ENCODE assay signal across 8 cellular contexts in genomic region chr9:84397151-84397728, GRCh38. TPM values are rescaled to one million over a fixed set of nuclear protein-coding genes. Genes with fewer than 3 reads are reported as not detected.
DNase-seq lines count a peak whose midpoint lies in the region; ATAC-seq and TF ChIP-seq lines count a peak whose summit lies in the region.

No MANE protein-coding gene starts in this region.

- TF ChIP-seq EP300 in upper lobe of left lung (IDR thresholded peaks at IDR 0.05) = no peak

- no peaks in the 10 kb centered on the region for H3K4me1 Mint-ChIP-seq in activated naive CD4-positive, alpha-beta T cell treated with anti-CD3 and anti-CD28 coated beads, Interleukin-2, amount 10 ng/mL, durations not matched to agents 7 days and 5 days
- peaks cover 3% of the 10 kb centered on the region for H3K4me1 Mint-ChIP-seq in glutamatergic neuron (ENCODE audit: low read depth, unreplicated experiment)

- H2AFZ ChIP-seq in trophoblast cell (ENCODE audit: insufficient read depth, low read length, poor library complexity) = peak overlapping the region; percentile 43

- H2AK5ac ChIP-seq in trophoblast cell (ENCODE audit: low read length) = no peak overlapping the region

- no peak overlapping the region for H3K18ac ChIP-seq in trophoblast cell (ENCODE audit: low read length)

- H4K8ac ChIP-seq in trophoblast cell (ENCODE audit: low read depth, low read length) = peak overlapping the region; percentile 2

- no peak overlapping the region for H4K12ac ChIP-seq in trophoblast cell (ENCODE audit: low read depth, low read length)

- peak overlapping the region; percentile 28 for H3K4me2 ChIP-seq in trophoblast cell (ENCODE audit: low read length)

- no peak overlapping the region for H4K91ac ChIP-seq in trophoblast cell (ENCODE audit: low read depth, low read length)

- CTCF ChIA-PET in activated naive CD4-positive, alpha-beta T cell treated with anti-CD3 and anti-CD28 coated beads, Interleukin-2, amount 10 ng/mL, durations not matched to agents 7 days and 5 days (lab: Charles Lee) = interaction anchor here (0.7 to 1.9 kb wide), 14 partner anchors 8 to 1214 kb away, joined by 3 to 11 read pairs (median 4); no protein-coding TSS in a partner anchor

- H2BK120ac ChIP-seq in trophoblast cell (ENCODE audit: insufficient read depth, low read length, poor library complexity) = no peak overlapping the region

- no peaks in the 10 kb centered on the region for H3K36me3 ChIP-seq in SJSA1
- H3K36me3 ChIP-seq in trophoblast cell (ENCODE audit: control insufficient read depth in 1 of 2, insufficient read depth in 2 of 2, low read length in 2 of 2) = no peaks in the 10 kb centered on the region
- no peaks in the 10 kb centered on the region for H3K36me3 ChIP-seq in upper lobe of left lung

- H3K79me1 ChIP-seq in trophoblast cell (ENCODE audit: low read length) = no peaks in the 10 kb centered on the region

- peak; percentile 84 for TF ChIP-seq CTCF in LNCAP (IDR thresholded peaks at IDR 0.05)
- TF ChIP-seq CTCF in glutamatergic neuron (IDR thresholded peaks at IDR 0.05; ENCODE audit: partially characterized antibody, unreplicated experiment) = peak; percentile 97
- TF ChIP-seq CTCF in upper lobe of left lung (IDR thresholded peaks at IDR 0.05) = peak; percentile 72 to 92 (median 82)

- TF ChIP-seq POLR2A in upper lobe of left lung (IDR thresholded peaks at IDR 0.05) = no peak

- H3K9me3 Mint-ChIP-seq in activated naive CD4-positive, alpha-beta T cell treated with anti-CD3 and anti-CD28 coated beads, Interleukin-2, amount 10 ng/mL, durations not matched to agents 7 days and 5 days = no peaks in the 10 kb centered on the region
- H3K9me3 Mint-ChIP-seq in glutamatergic neuron (ENCODE audit: unreplicated experiment) = peaks cover 3% of the 10 kb centered on the region

- in situ Hi-C loops in Caki2 (cut with HindIII; ENCODE audit: low pct_unique_long_range_greater_than_20kb, low sequenced_read_pairs) = no loop called here

- H3K27me3 ChIP-seq in SJSA1 (replicated peaks) (no peaks in the 10 kb centered on the region), trophoblast cell (ENCODE audit: insufficient read depth, low read length) (no peaks in the 10 kb centered on the region), upper lobe of left lung (no peaks in the 10 kb centered on the region)

- H3K4ac ChIP-seq in trophoblast cell (ENCODE audit: low read depth, low read length) = no peak overlapping the region

- no peak overlapping the region for H2BK12ac ChIP-seq in trophoblast cell (ENCODE audit: low read length)

- no peak overlapping the region for H2BK5ac ChIP-seq in trophoblast cell (ENCODE audit: low read depth, low read length, poor library complexity)

- H3K23ac ChIP-seq in trophoblast cell (ENCODE audit: low read length) = no peak overlapping the region

- WGBS in trophoblast cell (ENCODE audit: extremely low coverage, insufficient coverage, insufficient read length) = no CpG with 5 or more reads among the region's 13 CpGs
- WGBS in upper lobe of left lung, 2 donors = 16 to 59% methylated on average over 5 to 13 of the region's 13 CpGs

- H3K4me3 ChIP-seq in SJSA1 (no peak overlapping the region), trophoblast cell (ENCODE audit: low read depth, low read length) (no peak overlapping the region), upper lobe of left lung (no peak overlapping the region)

- H3K4me3 Mint-ChIP-seq in activated naive CD4-positive, alpha-beta T cell treated with anti-CD3 and anti-CD28 coated beads, Interleukin-2, amount 10 ng/mL, durations not matched to agents 7 days and 5 days = no peak overlapping the region
- no peak overlapping the region for H3K4me3 Mint-ChIP-seq in glutamatergic neuron (ENCODE audit: unreplicated experiment)

- no peaks in the 10 kb centered on the region for H3K79me2 ChIP-seq in trophoblast cell (ENCODE audit: control insufficient read depth, insufficient read depth, low read length, poor library complexity)

- no peaks in the 10 kb centered on the region for H3K36me3 Mint-ChIP-seq in activated naive CD4-positive, alpha-beta T cell treated with anti-CD3 and anti-CD28 coated beads, Interleukin-2, amount 10 ng/mL, durations not matched to agents 7 days and 5 days
- no peaks in the 10 kb centered on the region for H3K36me3 Mint-ChIP-seq in glutamatergic neuron (ENCODE audit: unreplicated experiment)

- H3K27ac Mint-ChIP-seq in activated naive CD4-positive, alpha-beta T cell treated with anti-CD3 and anti-CD28 coated beads, Interleukin-2, amount 10 ng/mL, durations not matched to agents 7 days and 5 days = no peak overlapping the region
- H3K27ac Mint-ChIP-seq in glutamatergic neuron (ENCODE audit: unreplicated experiment) = no peak overlapping the region

- no peaks in the 10 kb centered on the region for H3K9me3 ChIP-seq in SJSA1 (replicated peaks)
- peaks cover 1% of the 10 kb centered on the region for H3K9me3 ChIP-seq in trophoblast cell (ENCODE audit: insufficient read depth, low read depth, low read length)
- no peaks in the 10 kb centered on the region for H3K9me3 ChIP-seq in upper lobe of left lung

- peak; percentile 32 for DNase-seq in Caki2 (ENCODE audit: low read depth)
- DNase-seq in SJSA1 (ENCODE audit: low read depth in 1 of 2, low spot score in 2 of 2) = peak; percentile 30 to 54
- peak; percentile 73 for DNase-seq in activated naive CD4-positive, alpha-beta T cell treated with anti-CD3 and anti-CD28 coated beads, Interleukin-2, amount 10 ng/mL, durations not matched to agents 7 days and 5 days
- peak; percentile 80 for DNase-seq in glutamatergic neuron
- DNase-seq in trophoblast cell = peak; percentile 53 to 82
- peak; percentile 50 to 75 for DNase-seq in upper lobe of left lung

- H3K9ac ChIP-seq in trophoblast cell (ENCODE audit: low read length) = no peak overlapping the region

- peaks cover 4% of the 10 kb centered on the region for H3K27me3 Mint-ChIP-seq in activated naive CD4-positive, alpha-beta T cell treated with anti-CD3 and anti-CD28 coated beads, Interleukin-2, amount 10 ng/mL, durations not matched to agents 7 days and 5 days
- no peaks in the 10 kb centered on the region for H3K27me3 Mint-ChIP-seq in glutamatergic neuron (ENCODE audit: unreplicated experiment)

- H3K27ac ChIP-seq in SJSA1 (no peak overlapping the region), trophoblast cell (ENCODE audit: low read depth, low read length) (no peak overlapping the region), upper lobe of left lung (no peak overlapping the region)

- peaks cover 8% of the 10 kb centered on the region for H3K4me1 ChIP-seq in SJSA1 (replicated peaks)
- H3K4me1 ChIP-seq in trophoblast cell (ENCODE audit: control insufficient read depth in 1 of 2, insufficient read depth in 2 of 2, low read length in 2 of 2) = no peaks in the 10 kb centered on the region
- peaks cover 0 to 6% (median 0%) of the 10 kb centered on the region in 4 donors for H3K4me1 ChIP-seq in upper lobe of left lung

- ATAC-seq in GM21423 (IDR thresholded peaks at IDR 0.05; ENCODE audit: unreplicated experiment) (peak; percentile 77), upper lobe of left lung (ENCODE audit: low FRiP score in 2 of 2) (peak; percentile 62 to 90)

- no peak overlapping the region for H3K14ac ChIP-seq in trophoblast cell (ENCODE audit: low read length)

RNA-seq across cellular contexts. Expression of gene SLC28A3, which starts 56.7 kb away (rescaled TPM):
- not detected in 2 replicates for total RNA-seq in Caki2 (2014; rRNA removed; shearing (Covaris generic); ENCODE audit: low replicate concordance)
- 0.11 and 0.13 TPM in 2 replicates for total RNA-seq in SJSA1 (2014; rRNA removed; shearing (Covaris generic))
- total RNA-seq in glutamatergic neuron (ENCODE audit: unreplicated experiment) (not detected), upper lobe of left lung (1 to 10 TPM in 2 of 6 donors, under 1 TPM in 4; 0.11 to 3.6 (median 0.38) TPM)
- polyA plus RNA-seq in trophoblast cell (2013) = 2.6 and 2.8 TPM in 2 replicates
